In genomic region chr11:117479372-117479771, GRCh38 we compare ENCODE assay signal across 15 cellular contexts.
DNase-seq lines count a peak whose midpoint lies in the region; ATAC-seq, FAIRE-seq and TF ChIP-seq lines count a peak whose summit lies in the region.
"Had no signal": no experiment of that assay in that cellular context is flagged by ENCODE, and none has a peak within 500 bp of the region (broad histone marks: within the 10 kb centered on the region; RNA-seq: fewer than 3 reads in every experiment).

No MANE protein-coding gene starts in this region.

- WGBS in K562 (ENCODE audit: insufficient coverage, low coverage, missing lambda C conversion rate) = under 1% methylated on average over 8 of the region's 8 CpGs
- 70 to 74% methylated on average over 8 of the region's 8 CpGs for WGBS in GM23248 (ENCODE audit: low coverage in 1 of 2, low lambda C conversion rate in 2 of 2, missing lambda C conversion rate in 2 of 2), 2 experiments

- no peaks in the 10 kb centered on the region for H3K36me3 ChIP-seq in A673 (ENCODE audit: insufficient read depth, low read length, poor library complexity, severe bottlenecking)
- no peaks in the 10 kb centered on the region for H3K36me3 ChIP-seq in DOHH2 (ENCODE audit: control insufficient read depth, low read length)
- no peaks in the 10 kb centered on the region for H3K36me3 ChIP-seq in KMS-11 (ENCODE audit: insufficient read depth)
- H3K36me3 ChIP-seq in K562 (ENCODE audit: control insufficient read depth, insufficient read depth, low read length) = no peaks in the 10 kb centered on the region
- no peaks in the 10 kb centered on the region for H3K36me3 ChIP-seq in GM23248 (ENCODE audit: low read depth)
- H3K36me3 ChIP-seq: SJSA1 had no signal

- peak; percentile 13 for DNase-seq in A673 (ENCODE audit: low spot score)
- peak; percentile 13 to 53 (median 40) for DNase-seq in K562 (ENCODE audit: extremely low read depth in 1 of 4, low spot score in 3 of 4)
- DNase-seq in pons (ENCODE audit: low spot score) = no peak
- DNase-seq in activated naive CD4-positive, alpha-beta T cell treated with anti-CD3 and anti-CD28 coated beads, Interleukin-2, amount 10 ng/mL, durations not matched to agents 7 days and 5 days = no peak
- no peak for DNase-seq in foreskin fibroblast
- no peak for DNase-seq in GM23248
- DNase-seq: left ventricle myocardium superior, NCI-H187, NCI-H774 had no signal

- no peak overlapping the region for H3K4me3 Mint-ChIP-seq in activated naive CD4-positive, alpha-beta T cell treated with anti-CD3 and anti-CD28 coated beads, Interleukin-2, amount 10 ng/mL, durations not matched to agents 7 days and 5 days
- H3K4me3 Mint-ChIP-seq: CD4-positive, CD25-positive, alpha-beta regulatory T cell; natural killer cell treated with Interleukin-12 subunit alpha and Interleukin-12 subunit beta and Interleukin-15 and Interleukin-18, amount 100 ng/mL, for 72 hours had no signal

- no peak overlapping the region for H3K27ac Mint-ChIP-seq in activated naive CD4-positive, alpha-beta T cell treated with anti-CD3 and anti-CD28 coated beads, Interleukin-2, amount 10 ng/mL, durations not matched to agents 7 days and 5 days
- H3K27ac Mint-ChIP-seq: activated T-helper 2 cell treated with anti-CD3 and anti-CD28 coated beads, Interferon-gamma antibody, Interleukin-2, Interleukin-4, amounts not matched to agents 10 μg/mL and 5 μg/mL and 100 μg/mL, durations not matched to agents 14 hours and 24 hours and 36 hours; CD4-positive, CD25-positive, alpha-beta regulatory T cell; natural killer cell treated with Interleukin-12 subunit alpha and Interleukin-12 subunit beta and Interleukin-15 and Interleukin-18, amount 100 ng/mL, for 72 hours had no signal

- no peaks in the 10 kb centered on the region for H3K4me1 ChIP-seq in A673 (ENCODE audit: insufficient read depth, low read length, poor library complexity, severe bottlenecking)
- no peaks in the 10 kb centered on the region for H3K4me1 ChIP-seq in DOHH2 (ENCODE audit: control insufficient read depth, low read length)
- peaks cover 8% of the 10 kb centered on the region for H3K4me1 ChIP-seq in KMS-11 (ENCODE audit: low read depth, poor library complexity, severe bottlenecking)
- no peaks in the 10 kb centered on the region for H3K4me1 ChIP-seq in K562 (replicated peaks in 1 of 2; ENCODE audit: control insufficient read depth in 2 of 2, insufficient read depth in 2 of 2, low read length in 2 of 2)
- no peaks in the 10 kb centered on the region for H3K4me1 ChIP-seq in GM23248 (ENCODE audit: insufficient read depth)

- in situ Hi-C loops in K562 (cut with MboI) (no loop called here), GM23248 (cut with MboI) (no loop called here)

- TF ChIP-seq CTCF in A673 (conservative IDR thresholded peaks at IDR 0.05; ENCODE audit: low read depth, low read length) (peak; percentile 48), DOHH2 (IDR thresholded peaks at IDR 0.05; ENCODE audit: low read depth, low read length, poor library complexity, severe bottlenecking) (peak; percentile 77), KMS-11 (conservative IDR thresholded peaks at IDR 0.05; ENCODE audit: low read depth, low read length) (0 out of 2 replicates have a peak, but pooled peaks have one; percentile 25), K562 (IDR thresholded peaks at IDR 0.05 in 2 of 3, conservative IDR thresholded peaks at IDR 0.05 in 1 of 3; ENCODE audit: insufficient read depth in 2 of 3, low read depth in 1 of 3, low read length in 3 of 3) (peak; percentile 39 to 57 (median 41)), foreskin fibroblast (IDR thresholded peaks at IDR 0.05; ENCODE audit: low read depth, low read length) (no peak)

- no peaks in the 10 kb centered on the region for H3K9me3 Mint-ChIP-seq in activated naive CD4-positive, alpha-beta T cell treated with anti-CD3 and anti-CD28 coated beads, Interleukin-2, amount 10 ng/mL, durations not matched to agents 7 days and 5 days
- H3K9me3 Mint-ChIP-seq: activated T-helper 2 cell treated with anti-CD3 and anti-CD28 coated beads, Interferon-gamma antibody, Interleukin-2, Interleukin-4, amounts not matched to agents 10 μg/mL and 5 μg/mL and 100 μg/mL, durations not matched to agents 14 hours and 24 hours and 36 hours; CD4-positive, CD25-positive, alpha-beta regulatory T cell; natural killer cell treated with Interleukin-12 subunit alpha and Interleukin-12 subunit beta and Interleukin-15 and Interleukin-18, amount 100 ng/mL, for 72 hours had no signal

- H4K20me1 ChIP-seq in DOHH2 (ENCODE audit: control insufficient read depth, insufficient read depth, low read depth, low read length) (no peaks in the 10 kb centered on the region), KMS-11 (ENCODE audit: insufficient read depth) (no peaks in the 10 kb centered on the region), K562 (replicated peaks; ENCODE audit: control insufficient read depth, insufficient read depth, low read length) (no peaks in the 10 kb centered on the region), GM23248 (ENCODE audit: insufficient read depth) (no peaks in the 10 kb centered on the region)

- H3F3A ChIP-seq in DOHH2 (ENCODE audit: control insufficient read depth, insufficient read depth) (no peaks in the 10 kb centered on the region), GM23248 (ENCODE audit: insufficient read depth) (no peaks in the 10 kb centered on the region)

- H3K9me3 ChIP-seq in A673 (ENCODE audit: low read depth, low read length, poor library complexity, severe bottlenecking) = no peaks in the 10 kb centered on the region
- no peaks in the 10 kb centered on the region for H3K9me3 ChIP-seq in DOHH2 (ENCODE audit: control insufficient read depth, insufficient read depth, low read length)
- H3K9me3 ChIP-seq in K562 (replicated peaks; ENCODE audit: control insufficient read depth, insufficient read depth, low read depth, low read length) = no peaks in the 10 kb centered on the region
- no peaks in the 10 kb centered on the region for H3K9me3 ChIP-seq in GM23248 (ENCODE audit: low read depth)
- H3K9me3 ChIP-seq: SJSA1 had no signal

- H3K27me3 ChIP-seq in A673 (replicated peaks; ENCODE audit: insufficient read depth, low read depth, low read length, poor library complexity) (peaks cover 17% of the 10 kb centered on the region), DOHH2 (ENCODE audit: control insufficient read depth, low read length) (no peaks in the 10 kb centered on the region), KMS-11 (ENCODE audit: insufficient read depth, low read depth) (no peaks in the 10 kb centered on the region), K562 (ENCODE audit: control insufficient read depth in 2 of 2, insufficient read depth in 2 of 2, low read length in 2 of 2) (peaks cover 8 to 54% of the 10 kb centered on the region in 2 experiments; a peak in 3 of 5 replicates), GM23248 (replicated peaks; ENCODE audit: insufficient read depth) (peaks cover 16% of the 10 kb centered on the region)
- H3K27me3 ChIP-seq: SJSA1 had no signal

- no peak overlapping the region for H2AFZ ChIP-seq in KMS-11 (ENCODE audit: low read depth)
- H2AFZ ChIP-seq in K562 (ENCODE audit: low read depth, low read length) = no peak overlapping the region
- H2AFZ ChIP-seq in GM23248 = no peak overlapping the region

- H3K27ac ChIP-seq in A673 (ENCODE audit: low read depth, low read length, poor library complexity, severe bottlenecking) (no peak overlapping the region), DOHH2 (ENCODE audit: low read depth, low read length) (no peak overlapping the region), KMS-11 (no peak overlapping the region), K562 (ENCODE audit: extremely low read depth, low read depth, low read length) (no peak overlapping the region), GM23248 (no peak overlapping the region)

- H3K79me2 ChIP-seq in DOHH2 (ENCODE audit: control insufficient read depth, low read length) = no peaks in the 10 kb centered on the region
- H3K79me2 ChIP-seq in KMS-11 (ENCODE audit: insufficient read depth, low read depth) = no peaks in the 10 kb centered on the region
- no peaks in the 10 kb centered on the region for H3K79me2 ChIP-seq in K562 (ENCODE audit: control insufficient read depth, insufficient read depth, low read length)
- H3K79me2 ChIP-seq in GM23248 (ENCODE audit: insufficient read depth) = no peaks in the 10 kb centered on the region

- no peak for TF ChIP-seq POLR2A in K562 (conservative IDR thresholded peaks at IDR 0.05)

- H3K9me1 ChIP-seq in K562 (ENCODE audit: control insufficient read depth, insufficient read depth, low read length) = no peaks in the 10 kb centered on the region

- H3K27me3 Mint-ChIP-seq in activated naive CD4-positive, alpha-beta T cell treated with anti-CD3 and anti-CD28 coated beads, Interleukin-2, amount 10 ng/mL, durations not matched to agents 7 days and 5 days = peaks cover 21% of the 10 kb centered on the region

- no peak overlapping the region for H3K4me2 ChIP-seq in DOHH2 (ENCODE audit: low read length)
- H3K4me2 ChIP-seq in KMS-11 = no peak overlapping the region
- H3K4me2 ChIP-seq in K562 (ENCODE audit: insufficient read depth, low read length) = no peak overlapping the region
- H3K4me2 ChIP-seq in GM23248 (ENCODE audit: unreplicated experiment) = no peak overlapping the region

- H3K4me3 ChIP-seq in A673 (ENCODE audit: low read depth, low read length, poor library complexity, severe bottlenecking) (no peak overlapping the region), DOHH2 (ENCODE audit: low read length) (no peak overlapping the region), KMS-11 (IDR thresholded peaks at IDR 0.05; ENCODE audit: insufficient read depth, low read depth, low read length) (no peak overlapping the region), K562 (no peak overlapping the region), foreskin fibroblast (ENCODE audit: low read depth in 1 of 2, low read length in 2 of 2) (no peak overlapping the region), GM23248 (no peak overlapping the region)
- H3K4me3 ChIP-seq: SJSA1 had no signal

- BruUV-seq in A673 (replicated peaks; lab: Mats Ljungman, UMichigan) = no TSS peak
- BruUV-seq in K562 (replicated peaks; lab: Mats Ljungman, UMichigan) = no TSS peak

- no peak for FAIRE-seq in K562 (lab: Jason Lieb, UNC)

- no peak overlapping the region for H3K9ac ChIP-seq in KMS-11
- no peak overlapping the region for H3K9ac ChIP-seq in K562 (ENCODE audit: insufficient read depth in 1 of 2, low read depth in 2 of 2, low read length in 2 of 2)
- no peak overlapping the region for H3K9ac ChIP-seq in GM23248

- intact Hi-C loops in A673 (cut with micrococcal nuclease; ENCODE audit: unreplicated experiment) = no loop called here
- intact Hi-C loops in K562 (cut with micrococcal nuclease) = no loop called here

- no peaks in the 10 kb centered on the region for H3K9me2 ChIP-seq in DOHH2 (replicated peaks; ENCODE audit: control insufficient read depth, low read length)
- no peaks in the 10 kb centered on the region for H3K9me2 ChIP-seq in GM23248 (ENCODE audit: insufficient read depth)

- POLR2A ChIA-PET in A673 (lab: Charles Lee; ENCODE audit: low non-redundant PET) (no interaction called here), K562 (lab: Yijun Ruan, JAX) (no interaction called here)

- TF ChIP-seq EP300 in K562 (IDR thresholded peaks at IDR 0.05; ENCODE audit: low read length) = no peak

- H3K4me1 Mint-ChIP-seq in activated naive CD4-positive, alpha-beta T cell treated with anti-CD3 and anti-CD28 coated beads, Interleukin-2, amount 10 ng/mL, durations not matched to agents 7 days and 5 days = no peaks in the 10 kb centered on the region

- peak; percentile 85 for ATAC-seq in K562
- ATAC-seq: left ventricle myocardium superior; natural killer cell treated with Interleukin-12 subunit alpha and Interleukin-12 subunit beta and Interleukin-15 and Interleukin-18, amount 100 ng/mL, for 72 hours had no signal

- TF ChIP-seq RAD21 in K562 (CRISPR knock-in tag; conservative IDR thresholded peaks at IDR 0.05 in 1 of 2, IDR thresholded peaks at IDR 0.05 in 1 of 2) = no peak

- CTCF ChIA-PET in A673 (lab: Charles Lee) (no interaction called here), K562 (lab: Yijun Ruan, JAX; ENCODE audit: low intra/inter-chr PET ratio) (no interaction called here)
- CTCF ChIA-PET in activated naive CD4-positive, alpha-beta T cell treated with anti-CD3 and anti-CD28 coated beads, Interleukin-2, amount 10 ng/mL, durations not matched to agents 7 days and 5 days (lab: Charles Lee) = interaction anchor here (1.1 kb wide), 1 partner anchor 33 kb away, joined by 3 read pairs; no protein-coding TSS in a partner anchor

- no peaks in the 10 kb centered on the region for H3K36me3 Mint-ChIP-seq in activated naive CD4-positive, alpha-beta T cell treated with anti-CD3 and anti-CD28 coated beads, Interleukin-2, amount 10 ng/mL, durations not matched to agents 7 days and 5 days
- H3K36me3 Mint-ChIP-seq: natural killer cell treated with Interleukin-12 subunit alpha and Interleukin-12 subunit beta and Interleukin-15 and Interleukin-18, amount 100 ng/mL, for 72 hours had no signal

Comparison
In these comparisons a context has a peak if more than half of its experiments do, and no peak if none do; other contexts are left out.
1. DNase-seq: peak in A673 (single experiment) and K562 (4 of 4); none in pons (single experiment), activated naive CD4-positive, alpha-beta T cell treated with anti-CD3 and anti-CD28 coated beads, Interleukin-2, amount 10 ng/mL, durations not matched to agents 7 days and 5 days (single experiment), foreskin fibroblast (0 of 2) and GM23248 (single experiment).